ENCODE assay signal across 18 cellular contexts in genomic region chr10:94133239-94133638, GRCh38.
A peak's percentile ranks its signal among the peaks of the same experiment; 100 is the strongest.
DNase-seq lines count a peak whose midpoint lies in the region; ATAC-seq, FAIRE-seq and TF ChIP-seq lines count a peak whose summit lies in the region.
"Had no signal": no experiment of that assay in that cellular context is flagged by ENCODE, and none has a peak within 500 bp of the region (broad histone marks: within the 10 kb centered on the region; RNA-seq: fewer than 3 reads in every experiment).

No MANE protein-coding gene starts in this region.

- no peak overlapping the region for H3K4me3 ChIP-seq in adrenal gland
- H3K4me3 ChIP-seq in heart left ventricle, result no peak overlapping the region
- no peak overlapping the region for H3K4me3 ChIP-seq in gastrocnemius medialis
- H3K4me3 ChIP-seq in upper lobe of left lung, result no peak overlapping the region
- H3K4me3 ChIP-seq: dorsolateral prefrontal cortex had no signal

- H3K27me3 ChIP-seq in adrenal gland (no peaks in the 10 kb centered on the region), heart left ventricle (no peaks in the 10 kb centered on the region), gastrocnemius medialis (no peaks in the 10 kb centered on the region), upper lobe of left lung (no peaks in the 10 kb centered on the region)
- H3K27me3 ChIP-seq: dorsolateral prefrontal cortex had no signal

- H3K27ac ChIP-seq in adrenal gland (no peak overlapping the region), heart left ventricle (peak overlapping the region in 11 of 12 donors; percentile 40 to 83 (median 60)), gastrocnemius medialis (peak overlapping the region in 2 of 4 donors; percentile 24 to 45), upper lobe of left lung (no peak overlapping the region)
- H3K27ac ChIP-seq: dorsolateral prefrontal cortex had no signal

- no peak for TF ChIP-seq EP300 in upper lobe of left lung (IDR thresholded peaks at IDR 0.05)

- no peaks in the 10 kb centered on the region for H3K36me3 ChIP-seq in adrenal gland (replicated peaks in 1 of 2)
- peaks cover 0 to 7% (median 0%) of the 10 kb centered on the region in 9 donors for H3K36me3 ChIP-seq in heart left ventricle
- no peaks in the 10 kb centered on the region for H3K36me3 ChIP-seq in gastrocnemius medialis
- H3K36me3 ChIP-seq in upper lobe of left lung, result no peaks in the 10 kb centered on the region

- H3K9me3 ChIP-seq in adrenal gland (replicated peaks in 1 of 3) (no peaks in the 10 kb centered on the region), heart left ventricle (no peaks in the 10 kb centered on the region), gastrocnemius medialis (no peaks in the 10 kb centered on the region), upper lobe of left lung (no peaks in the 10 kb centered on the region)

- intact Hi-C loops in adrenal gland (cut with DNase I), result no loop called here
- intact Hi-C loops in heart left ventricle (cut with DNase I), result no loop called here
- intact Hi-C loops in gastrocnemius medialis (cut with DNase I; ENCODE audit: low total_unique reads), result loop anchor here (5.0 kb wide), 1 partner anchor 79 kb away; no protein-coding TSS in a partner anchor

- H3K4me1 ChIP-seq in adrenal gland (replicated peaks in 1 of 2) (no peaks in the 10 kb centered on the region), heart left ventricle (peaks cover 0 to 52% (median 12%) of the 10 kb centered on the region in 12 donors), gastrocnemius medialis (peaks cover 24 to 29% of the 10 kb centered on the region in 2 donors), upper lobe of left lung (peaks cover 0 to 5% (median 1%) of the 10 kb centered on the region in 4 donors)

- in situ Hi-C loops in gastrocnemius medialis (cut with MboI; ENCODE audit: low sequenced_read_pairs in 4 of 4), result no loop called here

- no peak for TF ChIP-seq POLR2A in adrenal gland (IDR thresholded peaks at IDR 0.05)
- TF ChIP-seq POLR2A in heart left ventricle (IDR thresholded peaks at IDR 0.05), result no peak
- TF ChIP-seq POLR2A in gastrocnemius medialis (IDR thresholded peaks at IDR 0.05), result no peak
- TF ChIP-seq POLR2A in upper lobe of left lung (IDR thresholded peaks at IDR 0.05), result no peak

- TF ChIP-seq CTCF in adrenal gland (IDR thresholded peaks at IDR 0.05) (no peak), heart left ventricle (IDR thresholded peaks at IDR 0.05) (no peak), gastrocnemius medialis (IDR thresholded peaks at IDR 0.05 in 4 of 5, conservative IDR thresholded peaks at IDR 0.05 in 1 of 5) (no peak), upper lobe of left lung (IDR thresholded peaks at IDR 0.05) (no peak)

- peak; percentile 59 for FAIRE-seq in HTR-8/SVneo (lab: Jason Lieb, UNC)
- FAIRE-seq: GM18507, H54, urothelium cell line had no signal

- ATAC-seq in heart left ventricle (peak; percentile 91 to 96 (median 96)), gastrocnemius medialis (peak; percentile 95 to 97), GM18868 (IDR thresholded peaks at IDR 0.05; ENCODE audit: unreplicated experiment) (no peak), upper lobe of left lung (ENCODE audit: low FRiP score in 2 of 2) (no peak), HG03342 (IDR thresholded peaks at IDR 0.05; ENCODE audit: unreplicated experiment) (no peak)

- DNase-seq in HTR-8/SVneo (ENCODE audit: insufficient read length, low spot score) (no peak), adrenal gland (peak; percentile 48 to 88 (median 69)), heart left ventricle (peak; percentile 77 to 92 (median 84)), gastrocnemius medialis (peak; percentile 70 to 80), upper lobe of left lung (no peak)
- DNase-seq: activated CD4-positive, alpha-beta T cell treated with anti-CD3 and anti-CD28 coated beads, Interleukin-2, amount 50 U/mL, for 48 hours; CD4-positive, alpha-beta memory T cell; NCI-H1930; NCI-H748 treated with DMSO at 0.1 percent for 48 hours; SHP77; stimulated activated CD4-positive, alpha-beta T cell treated with anti-CD3 and anti-CD28 coated beads, Interleukin-4, amount 100 ng/mL, for 24 hours; T1000 had no signal

Comparison
In these comparisons a context has a peak if more than half of its experiments do, and no peak if none do; other contexts are left out.
1. DNase-seq: peak in adrenal gland (7 of 7), heart left ventricle (5 of 5) and gastrocnemius medialis (2 of 2); none in HTR-8/SVneo (single experiment) and upper lobe of left lung (0 of 2).
2. H3K27ac ChIP-seq: peak in heart left ventricle (11 of 12); none in adrenal gland (0 of 5) and upper lobe of left lung (0 of 4).
3. ATAC-seq: peak in heart left ventricle (4 of 4) and gastrocnemius medialis (2 of 2); none in GM18868 (single experiment), upper lobe of left lung (0 of 2) and HG03342 (single experiment).